1 cellular context compared by ENCODE assay signal in the genomic region with DNA sequence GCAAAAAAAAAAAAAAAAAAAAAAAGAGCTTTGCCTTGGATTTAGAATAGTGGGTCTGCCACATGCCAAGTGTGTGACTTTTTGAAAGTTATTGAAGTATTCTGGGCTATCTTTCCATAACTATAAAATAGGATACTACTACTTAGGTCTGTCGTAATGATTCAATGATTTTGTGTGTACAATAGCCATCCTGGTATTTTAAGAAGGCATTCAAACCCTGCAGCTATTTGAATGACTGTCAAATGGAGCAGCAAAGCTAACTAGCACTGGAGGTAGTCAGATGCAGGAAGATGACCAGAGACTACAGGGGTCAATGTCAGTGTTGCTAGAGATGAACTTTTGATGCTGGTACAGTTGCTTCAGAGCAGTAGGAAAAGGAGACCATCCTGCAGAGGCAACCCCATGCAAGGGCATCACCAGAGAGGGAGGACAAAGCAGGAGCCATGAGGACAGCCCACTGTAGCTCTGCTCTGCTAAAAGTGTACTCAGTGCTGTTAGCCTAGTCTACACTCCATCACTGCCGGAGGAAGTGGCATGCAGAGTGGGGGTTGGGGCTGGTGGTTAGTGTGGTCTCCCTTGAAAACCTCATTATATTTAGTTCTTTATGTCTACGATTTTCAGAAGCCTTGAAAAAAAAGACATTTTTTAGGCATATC.
TF ChIP-seq lines count a peak whose summit lies in the region.

No MANE protein-coding gene starts in this region.

TF ChIP-seq in GM12878, 131 proteins besides CTCF, POLR2A, EP300 and RAD21 (continued from another document and continues in another):
- TF ChIP-seq IKZF2 (IDR thresholded peaks at IDR 0.05) (peak; percentile 29 to 66; a peak in 2 of 4 replicates), LARP7 (IDR thresholded peaks at IDR 0.05) (no peak; the same call in 1 of the 2 replicates), CBFB (IDR thresholded peaks at IDR 0.05; ENCODE audit: low read depth) (peak; percentile 97), RUNX3 (IDR thresholded peaks at IDR 0.05; ENCODE audit: low read length) (peak; percentile 100), CHD2 (IDR thresholded peaks at IDR 0.05; ENCODE audit: borderline replicate concordance, low read depth, low read length) (peak; percentile 91), GABPA (IDR thresholded peaks at IDR 0.05; ENCODE audit: low read depth) (peak; percentile 45), MEF2B (IDR thresholded peaks at IDR 0.05; ENCODE audit: partially characterized antibody, poor library complexity, severe bottlenecking) (peak; percentile 36), EED (IDR thresholded peaks at IDR 0.05; ENCODE audit: low read depth) (peak; percentile 79), ZNF384 (IDR thresholded peaks at IDR 0.05; ENCODE audit: borderline replicate concordance, low read depth, low read length) (peak; percentile 41; the same call in 1 of the 2 replicates), ETV6 (conservative IDR thresholded peaks at IDR 0.05 in 1 of 2, IDR thresholded peaks at IDR 0.05 in 1 of 2; ENCODE audit: borderline replicate concordance in 1 of 2, low read depth in 1 of 2) (peak in 1 of 2 experiments; percentile 72; a peak in 2 of 4 replicates), TBL1XR1 (IDR thresholded peaks at IDR 0.05; ENCODE audit: low read depth, low read length) (peak; percentile 90), MXI1 (IDR thresholded peaks at IDR 0.05; ENCODE audit: low read depth, low read length) (0 out of 2 replicates have a peak, but pooled peaks have one; percentile 7), BCL11A (IDR thresholded peaks at IDR 0.05; ENCODE audit: low read depth, low read length) (peak; percentile 93), NFIC (IDR thresholded peaks at IDR 0.05; ENCODE audit: low read depth, low read length) (peak; percentile 84), WRNIP1 (IDR thresholded peaks at IDR 0.05; ENCODE audit: borderline replicate concordance, low read depth, low read length) (0 out of 2 replicates have a peak, but pooled peaks have one; percentile 43), CBX5 (IDR thresholded peaks at IDR 0.05; ENCODE audit: low read depth) (0 out of 2 replicates have a peak, but pooled peaks have one; percentile 49), RCOR1 (conservative IDR thresholded peaks at IDR 0.05; ENCODE audit: low read depth, low read length) (0 out of 2 replicates have a peak, but pooled peaks have one; percentile 52), ZNF24 (IDR thresholded peaks at IDR 0.05) (0 out of 2 replicates have a peak, but pooled peaks have one; percentile 2), MEF2A (IDR thresholded peaks at IDR 0.05; ENCODE audit: insufficient read depth, low read depth, low read length) (peak; percentile 66; the same call in 1 of the 2 replicates), CREB1 (IDR thresholded peaks at IDR 0.05; ENCODE audit: low read depth) (peak; percentile 71), ZNF207 (IDR thresholded peaks at IDR 0.05; ENCODE audit: borderline replicate concordance) (peak; percentile 24; the same call in 1 of the 2 replicates), SP1 (IDR thresholded peaks at IDR 0.05; ENCODE audit: low read depth, low read length) (peak; percentile 65), SPI1 (IDR thresholded peaks at IDR 0.05; ENCODE audit: borderline replicate concordance, insufficient read depth, low read depth, low read length) (peak; percentile 82), MTA2 (IDR thresholded peaks at IDR 0.05; ENCODE audit: low read depth) (peak; percentile 81), PAX5 (IDR thresholded peaks at IDR 0.05; ENCODE audit: borderline replicate concordance, low read depth, low read length) (peak; percentile 81), POU2F2 (IDR thresholded peaks at IDR 0.05; ENCODE audit: borderline replicate concordance, low read depth, low read length) (peak; percentile 92), NBN (IDR thresholded peaks at IDR 0.05) (peak; percentile 74), CHD4 (IDR thresholded peaks at IDR 0.05) (no peak), IKZF1 (conservative IDR thresholded peaks at IDR 0.05) (peak; percentile 48), TCF12 (IDR thresholded peaks at IDR 0.05; ENCODE audit: low read depth, low read length) (peak; percentile 49; the same call in 1 of the 2 replicates), POLR2AphosphoS5 (IDR thresholded peaks at IDR 0.05; ENCODE audit: low read length) (peak; percentile 79; the same call in 1 of the 2 replicates), EZH2 (IDR thresholded peaks at IDR 0.05; ENCODE audit: borderline replicate concordance, control insufficient read depth, low read depth, low read length) (0 out of 2 replicates have a peak, but pooled peaks have one; percentile 55), DPF2 (IDR thresholded peaks at IDR 0.05) (peak; percentile 77), TCF3 (IDR thresholded peaks at IDR 0.05; ENCODE audit: borderline replicate concordance, insufficient read depth, low read depth, low read length) (0 out of 2 replicates have a peak, but pooled peaks have one; percentile 46), BACH1 (IDR thresholded peaks at IDR 0.05; ENCODE audit: borderline replicate concordance) (no peak; the same call in 1 of the 2 replicates), CREM (IDR thresholded peaks at IDR 0.05; ENCODE audit: low read depth) (peak; percentile 67; the same call in 1 of the 2 replicates), YY1 (IDR thresholded peaks at IDR 0.05; ENCODE audit: low read depth, low read length) (peak; percentile 48; the same call in 1 of the 2 replicates), NFXL1 (IDR thresholded peaks at IDR 0.05; ENCODE audit: borderline replicate concordance) (no peak), FOXM1 (IDR thresholded peaks at IDR 0.05; ENCODE audit: low read depth, low read length) (peak; percentile 67; the same call in 1 of the 2 replicates), ATF7 (IDR thresholded peaks at IDR 0.05; ENCODE audit: low read depth) (peak; percentile 66), HDGF (IDR thresholded peaks at IDR 0.05) (0 out of 2 replicates have a peak, but pooled peaks have one; percentile 61), HCFC1 (IDR thresholded peaks at IDR 0.05; ENCODE audit: low read length) (no peak), IRF4 (IDR thresholded peaks at IDR 0.05; ENCODE audit: low read depth, low read length) (0 out of 2 replicates have a peak, but pooled peaks have one; percentile 12), ZBED1 (IDR thresholded peaks at IDR 0.05; ENCODE audit: borderline replicate concordance) (peak; percentile 68; the same call in 1 of the 2 replicates), POLR2AphosphoS2 (IDR thresholded peaks at IDR 0.05; ENCODE audit: low read depth, low read length) (no peak)
- TF ChIP-seq, protein P1, sequence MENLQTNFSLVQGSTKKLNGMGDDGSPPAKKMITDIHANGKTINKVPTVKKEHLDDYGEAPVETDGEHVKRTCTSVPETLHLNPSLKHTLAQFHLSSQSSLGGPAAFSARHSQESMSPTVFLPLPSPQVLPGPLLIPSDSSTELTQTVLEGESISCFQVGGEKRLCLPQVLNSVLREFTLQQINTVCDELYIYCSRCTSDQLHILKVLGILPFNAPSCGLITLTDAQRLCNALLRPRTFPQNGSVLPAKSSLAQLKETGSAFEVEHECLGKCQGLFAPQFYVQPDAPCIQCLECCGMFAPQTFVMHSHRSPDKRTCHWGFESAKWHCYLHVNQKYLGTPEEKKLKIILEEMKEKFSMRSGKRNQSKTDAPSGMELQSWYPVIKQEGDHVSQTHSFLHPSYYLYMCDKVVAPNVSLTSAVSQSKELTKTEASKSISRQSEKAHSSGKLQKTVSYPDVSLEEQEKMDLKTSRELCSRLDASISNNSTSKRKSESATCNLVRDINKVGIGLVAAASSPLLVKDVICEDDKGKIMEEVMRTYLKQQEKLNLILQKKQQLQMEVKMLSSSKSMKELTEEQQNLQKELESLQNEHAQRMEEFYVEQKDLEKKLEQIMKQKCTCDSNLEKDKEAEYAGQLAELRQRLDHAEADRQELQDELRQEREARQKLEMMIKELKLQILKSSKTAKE (IDR thresholded peaks at IDR 0.05; ENCODE audit: low read depth, poor library complexity, severe bottlenecking), result peak; percentile 80
- TF ChIP-seq, protein P2, sequence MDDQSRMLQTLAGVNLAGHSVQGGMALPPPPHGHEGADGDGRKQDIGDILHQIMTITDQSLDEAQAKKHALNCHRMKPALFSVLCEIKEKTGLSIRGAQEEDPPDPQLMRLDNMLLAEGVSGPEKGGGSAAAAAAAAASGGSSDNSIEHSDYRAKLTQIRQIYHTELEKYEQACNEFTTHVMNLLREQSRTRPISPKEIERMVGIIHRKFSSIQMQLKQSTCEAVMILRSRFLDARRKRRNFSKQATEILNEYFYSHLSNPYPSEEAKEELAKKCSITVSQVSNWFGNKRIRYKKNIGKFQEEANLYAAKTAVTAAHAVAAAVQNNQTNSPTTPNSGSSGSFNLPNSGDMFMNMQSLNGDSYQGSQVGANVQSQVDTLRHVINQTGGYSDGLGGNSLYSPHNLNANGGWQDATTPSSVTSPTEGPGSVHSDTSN (IDR thresholded peaks at IDR 0.05; ENCODE audit: insufficient replicate concordance, low read depth, low read length), result peak; percentile 46
- TF ChIP-seq, protein P3, sequence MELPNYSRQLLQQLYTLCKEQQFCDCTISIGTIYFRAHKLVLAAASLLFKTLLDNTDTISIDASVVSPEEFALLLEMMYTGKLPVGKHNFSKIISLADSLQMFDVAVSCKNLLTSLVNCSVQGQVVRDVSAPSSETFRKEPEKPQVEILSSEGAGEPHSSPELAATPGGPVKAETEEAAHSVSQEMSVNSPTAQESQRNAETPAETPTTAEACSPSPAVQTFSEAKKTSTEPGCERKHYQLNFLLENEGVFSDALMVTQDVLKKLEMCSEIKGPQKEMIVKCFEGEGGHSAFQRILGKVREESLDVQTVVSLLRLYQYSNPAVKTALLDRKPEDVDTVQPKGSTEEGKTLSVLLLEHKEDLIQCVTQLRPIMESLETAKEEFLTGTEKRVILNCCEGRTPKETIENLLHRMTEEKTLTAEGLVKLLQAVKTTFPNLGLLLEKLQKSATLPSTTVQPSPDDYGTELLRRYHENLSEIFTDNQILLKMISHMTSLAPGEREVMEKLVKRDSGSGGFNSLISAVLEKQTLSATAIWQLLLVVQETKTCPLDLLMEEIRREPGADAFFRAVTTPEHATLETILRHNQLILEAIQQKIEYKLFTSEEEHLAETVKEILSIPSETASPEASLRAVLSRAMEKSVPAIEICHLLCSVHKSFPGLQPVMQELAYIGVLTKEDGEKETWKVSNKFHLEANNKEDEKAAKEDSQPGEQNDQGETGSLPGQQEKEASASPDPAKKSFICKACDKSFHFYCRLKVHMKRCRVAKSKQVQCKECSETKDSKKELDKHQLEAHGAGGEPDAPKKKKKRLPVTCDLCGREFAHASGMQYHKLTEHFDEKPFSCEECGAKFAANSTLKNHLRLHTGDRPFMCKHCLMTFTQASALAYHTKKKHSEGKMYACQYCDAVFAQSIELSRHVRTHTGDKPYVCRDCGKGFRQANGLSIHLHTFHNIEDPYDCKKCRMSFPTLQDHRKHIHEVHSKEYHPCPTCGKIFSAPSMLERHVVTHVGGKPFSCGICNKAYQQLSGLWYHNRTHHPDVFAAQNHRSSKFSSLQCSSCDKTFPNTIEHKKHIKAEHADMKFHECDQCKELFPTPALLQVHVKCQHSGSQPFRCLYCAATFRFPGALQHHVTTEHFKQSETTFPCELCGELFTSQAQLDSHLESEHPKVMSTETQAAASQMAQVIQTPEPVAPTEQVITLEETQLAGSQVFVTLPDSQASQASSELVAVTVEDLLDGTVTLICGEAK (IDR thresholded peaks at IDR 0.05; ENCODE audit: borderline replicate concordance), result no peak
- TF ChIP-seq, protein P4, sequence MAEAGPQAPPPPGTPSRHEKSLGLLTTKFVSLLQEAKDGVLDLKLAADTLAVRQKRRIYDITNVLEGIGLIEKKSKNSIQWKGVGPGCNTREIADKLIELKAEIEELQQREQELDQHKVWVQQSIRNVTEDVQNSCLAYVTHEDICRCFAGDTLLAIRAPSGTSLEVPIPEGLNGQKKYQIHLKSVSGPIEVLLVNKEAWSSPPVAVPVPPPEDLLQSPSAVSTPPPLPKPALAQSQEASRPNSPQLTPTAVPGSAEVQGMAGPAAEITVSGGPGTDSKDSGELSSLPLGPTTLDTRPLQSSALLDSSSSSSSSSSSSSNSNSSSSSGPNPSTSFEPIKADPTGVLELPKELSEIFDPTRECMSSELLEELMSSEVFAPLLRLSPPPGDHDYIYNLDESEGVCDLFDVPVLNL (IDR thresholded peaks at IDR 0.05; ENCODE audit: low read depth, low read length), result no peak
- TF ChIP-seq, protein P5, sequence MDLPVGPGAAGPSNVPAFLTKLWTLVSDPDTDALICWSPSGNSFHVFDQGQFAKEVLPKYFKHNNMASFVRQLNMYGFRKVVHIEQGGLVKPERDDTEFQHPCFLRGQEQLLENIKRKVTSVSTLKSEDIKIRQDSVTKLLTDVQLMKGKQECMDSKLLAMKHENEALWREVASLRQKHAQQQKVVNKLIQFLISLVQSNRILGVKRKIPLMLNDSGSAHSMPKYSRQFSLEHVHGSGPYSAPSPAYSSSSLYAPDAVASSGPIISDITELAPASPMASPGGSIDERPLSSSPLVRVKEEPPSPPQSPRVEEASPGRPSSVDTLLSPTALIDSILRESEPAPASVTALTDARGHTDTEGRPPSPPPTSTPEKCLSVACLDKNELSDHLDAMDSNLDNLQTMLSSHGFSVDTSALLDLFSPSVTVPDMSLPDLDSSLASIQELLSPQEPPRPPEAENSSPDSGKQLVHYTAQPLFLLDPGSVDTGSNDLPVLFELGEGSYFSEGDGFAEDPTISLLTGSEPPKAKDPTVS (IDR thresholded peaks at IDR 0.05; ENCODE audit: low read depth, low read length), result no peak
- TF ChIP-seq, protein P6, sequence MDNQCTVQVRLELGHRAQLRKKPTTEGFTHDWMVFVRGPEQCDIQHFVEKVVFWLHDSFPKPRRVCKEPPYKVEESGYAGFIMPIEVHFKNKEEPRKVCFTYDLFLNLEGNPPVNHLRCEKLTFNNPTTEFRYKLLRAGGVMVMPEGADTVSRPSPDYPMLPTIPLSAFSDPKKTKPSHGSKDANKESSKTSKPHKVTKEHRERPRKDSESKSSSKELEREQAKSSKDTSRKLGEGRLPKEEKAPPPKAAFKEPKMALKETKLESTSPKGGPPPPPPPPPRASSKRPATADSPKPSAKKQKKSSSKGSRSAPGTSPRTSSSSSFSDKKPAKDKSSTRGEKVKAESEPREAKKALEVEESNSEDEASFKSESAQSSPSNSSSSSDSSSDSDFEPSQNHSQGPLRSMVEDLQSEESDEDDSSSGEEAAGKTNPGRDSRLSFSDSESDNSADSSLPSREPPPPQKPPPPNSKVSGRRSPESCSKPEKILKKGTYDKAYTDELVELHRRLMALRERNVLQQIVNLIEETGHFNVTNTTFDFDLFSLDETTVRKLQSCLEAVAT (IDR thresholded peaks at IDR 0.05), result peak; percentile 98
- TF ChIP-seq, protein P7, sequence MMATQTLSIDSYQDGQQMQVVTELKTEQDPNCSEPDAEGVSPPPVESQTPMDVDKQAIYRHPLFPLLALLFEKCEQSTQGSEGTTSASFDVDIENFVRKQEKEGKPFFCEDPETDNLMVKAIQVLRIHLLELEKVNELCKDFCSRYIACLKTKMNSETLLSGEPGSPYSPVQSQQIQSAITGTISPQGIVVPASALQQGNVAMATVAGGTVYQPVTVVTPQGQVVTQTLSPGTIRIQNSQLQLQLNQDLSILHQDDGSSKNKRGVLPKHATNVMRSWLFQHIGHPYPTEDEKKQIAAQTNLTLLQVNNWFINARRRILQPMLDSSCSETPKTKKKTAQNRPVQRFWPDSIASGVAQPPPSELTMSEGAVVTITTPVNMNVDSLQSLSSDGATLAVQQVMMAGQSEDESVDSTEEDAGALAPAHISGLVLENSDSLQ (IDR thresholded peaks at IDR 0.05), result peak; percentile 64
